29 cellular contexts compared by ENCODE assay signal in genomic region chr18:6368017-6368416, GRCh38. TPM values are rescaled to one million over a fixed set of nuclear protein-coding genes. Genes with fewer than 3 reads are reported as not detected.
"Had no signal": no experiment of that assay in that cellular context is flagged by ENCODE, and none has a peak within 500 bp of the region (broad histone marks: within the 10 kb centered on the region; RNA-seq: fewer than 3 reads in every experiment).

No MANE protein-coding gene starts in this region.

- H3K4me2 ChIP-seq: neural progenitor cell had no signal

- H3K27ac ChIP-seq: left lung, lower lobe of right lung, neural progenitor cell, ovary, skin epidermis, stomach, thyroid gland, transverse colon, upper lobe of left lung, vagina had no signal

- H3K4me3 ChIP-seq: left lung, lower lobe of right lung, neural progenitor cell, ovary, skin epidermis, stomach, testis, thyroid gland, transverse colon, upper lobe of left lung, vagina had no signal

- H3K36me3 ChIP-seq: left lung, lower lobe of right lung, neural progenitor cell, ovary, stomach, thyroid gland, transverse colon, upper lobe of left lung, vagina had no signal

- H3K27me3 ChIP-seq: left lung, neural progenitor cell, ovary, stomach, testis, thyroid gland, transverse colon, upper lobe of left lung, vagina had no signal

- H3K36me3 Mint-ChIP-seq: naive thymus-derived CD8-positive, alpha-beta T cell; neural progenitor cell had no signal

- H3K4me3 Mint-ChIP-seq: naive thymus-derived CD8-positive, alpha-beta T cell; nephron; neural progenitor cell; stimulated activated naive B cell treated with anti-CD40 and anti-IgM and Interleukin-4, amounts not matched to agents 10 μg/mL and 1 μg/mL and 100 μg/mL, for 72 hours had no signal

- H3K9ac ChIP-seq: neural progenitor cell had no signal

- H3K27me3 Mint-ChIP-seq: progenitor cell of endocrine pancreas; stimulated activated naive B cell treated with anti-CD40 and anti-IgM and Interleukin-4, amounts not matched to agents 10 μg/mL and 1 μg/mL and 100 μg/mL, for 72 hours had no signal

- H3K9me3 Mint-ChIP-seq: nephron, neural progenitor cell had no signal

- FAIRE-seq: keratinocyte had no signal

- DNase-seq: hippocampal formation; kidney glomerular epithelial cell; left colon; left lung; lower lobe of right lung; mammary epithelial cell; mesenchymal stem cell; naive thymus-derived CD8-positive, alpha-beta T cell; ovary; retina; right cardiac atrium; stimulated activated CD4-positive, alpha-beta T cell treated with anti-CD3 and anti-CD28 coated beads, Interleukin-12 subunit alpha, Interleukin-12 subunit beta, amount 100 ng/mL, for 4 hours; stimulated activated CD4-positive, alpha-beta T cell treated with anti-CD3 and anti-CD28 coated beads, Interleukin-15, amount 100 ng/mL, for 24 hours; stimulated activated CD4-positive, alpha-beta T cell treated with anti-CD3 and anti-CD28 coated beads, Interleukin-2, amount 100 ng/mL, for 24 hours; stimulated activated CD4-positive, alpha-beta T cell treated with anti-CD3 and anti-CD28 coated beads, Interleukin-4, amount 100 ng/mL, for 1 hour; stimulated activated naive B cell treated with anti-CD40 and anti-IgM and Interleukin-4, amounts not matched to agents 10 μg/mL and 1 μg/mL and 100 μg/mL, for 72 hours; stimulated activated naive CD8-positive, alpha-beta T cell treated with anti-CD3 and anti-CD28 coated beads, Interleukin-15, Interleukin-2, amounts not matched to agents 100 U/mL and 50 U/mL, for 24 hours; stomach; testis; thyroid gland; transverse colon; upper lobe of left lung had no signal

- H3K27ac Mint-ChIP-seq: naive thymus-derived CD8-positive, alpha-beta T cell; nephron; neural progenitor cell; progenitor cell of endocrine pancreas; stimulated activated naive B cell treated with anti-CD40 and anti-IgM and Interleukin-4, amounts not matched to agents 10 μg/mL and 1 μg/mL and 100 μg/mL, for 72 hours had no signal

- H3K9me3 ChIP-seq: lower lobe of right lung, ovary, stomach, testis, thyroid gland, transverse colon, upper lobe of left lung, vagina had no signal

- H3K4me1 ChIP-seq: neural progenitor cell, vagina had no signal

- H2AFZ ChIP-seq: neural progenitor cell had no signal

- ATAC-seq: left colon; left lung; lower lobe of right lung; naive thymus-derived CD8-positive, alpha-beta T cell; right cardiac atrium; sciatic nerve; stimulated activated naive B cell treated with anti-CD40 and anti-IgM and Interleukin-4, amounts not matched to agents 10 μg/mL and 1 μg/mL and 100 μg/mL, for 72 hours; stimulated activated naive CD8-positive, alpha-beta T cell treated with anti-CD3 and anti-CD28 coated beads, Interleukin-15, Interleukin-2, amounts not matched to agents 100 U/mL and 50 U/mL, for 24 hours had no signal

RNA-seq across cellular contexts. Expression of gene L3MBTL4, which starts 46.7 kb away (rescaled TPM):
- polyA plus RNA-seq: mammary epithelial cell had no signal
